Comparison of ENCODE assay signal across 13 cellular contexts in genomic region chr15:78879517-78880241, GRCh38. TPM values are rescaled to one million over a fixed set of nuclear protein-coding genes. Genes with fewer than 3 reads are reported as not detected.
DNase-seq lines count a peak whose midpoint lies in the region; ATAC-seq and TF ChIP-seq lines count a peak whose summit lies in the region.
"Had no signal": no experiment of that assay in that cellular context is flagged by ENCODE, and none has a peak within 500 bp of the region (broad histone marks: within the 10 kb centered on the region; RNA-seq: fewer than 3 reads in every experiment).

No MANE protein-coding gene starts in this region.

- no peaks in the 10 kb centered on the region for H3K27me3 ChIP-seq in RWPE2 (ENCODE audit: insufficient read depth, poor library complexity, severe bottlenecking)
- H3K27me3 ChIP-seq in esophagus squamous epithelium, result no peaks in the 10 kb centered on the region
- H3K27me3 ChIP-seq: heart right ventricle had no signal

- H3K9me3 Mint-ChIP-seq in activated CD4-positive, alpha-beta T cell treated with anti-CD3 and anti-CD28 coated beads for 36 hours (ENCODE audit: low read depth), result no peaks in the 10 kb centered on the region
- H3K9me3 Mint-ChIP-seq in effector memory CD8-positive, alpha-beta T cell, result no peaks in the 10 kb centered on the region

- peaks cover 76% of the 10 kb centered on the region for H3K4me1 Mint-ChIP-seq in activated CD4-positive, alpha-beta T cell treated with anti-CD3 and anti-CD28 coated beads for 36 hours
- H3K4me1 Mint-ChIP-seq in effector memory CD8-positive, alpha-beta T cell (ENCODE audit: low read depth in 2 of 2), result peaks cover 46 to 70% of the 10 kb centered on the region in 2 donors

- CTCF ChIA-PET in activated CD4-positive, alpha-beta T cell treated with anti-CD3 and anti-CD28 coated beads for 36 hours (lab: Charles Lee), result interaction anchor here (0.7 to 1.5 kb wide), 6 partner anchors 9 to 32 kb away, joined by 3 to 6 read pairs (median 5); no protein-coding TSS in a partner anchor

- TF ChIP-seq POLR2A in esophagus squamous epithelium (IDR thresholded peaks at IDR 0.05), result no peak

- no peaks in the 10 kb centered on the region for H3K27me3 Mint-ChIP-seq in activated CD4-positive, alpha-beta T cell treated with anti-CD3 and anti-CD28 coated beads for 36 hours
- H3K27me3 Mint-ChIP-seq in effector memory CD8-positive, alpha-beta T cell, result no peaks in the 10 kb centered on the region

- intact Hi-C loops in activated CD4-positive, alpha-beta T cell treated with anti-CD3 and anti-CD28 coated beads for 36 hours (cut with DNase I, micrococcal nuclease), result loop anchor here in 1 of 2 experiments (10.0 kb wide), 2 partner anchors 1085 to 1275 kb away; partner anchors contain the start of gene FAH
- intact Hi-C loops in esophagus squamous epithelium (cut with DNase I), result no loop called here

- peak; percentile 34 for ATAC-seq in activated CD4-positive, alpha-beta T cell treated with anti-CD3 and anti-CD28 coated beads for 36 hours
- ATAC-seq in RWPE2 (ENCODE audit: low read depth), result no peak
- no peak for ATAC-seq in effector memory CD8-positive, alpha-beta T cell (replicated peaks)
- ATAC-seq in HG02798 (IDR thresholded peaks at IDR 0.05; ENCODE audit: poor library complexity, unreplicated experiment), result no peak

- WGBS in esophagus squamous epithelium, 2 donors, result 13 to 14% methylated on average over 6 of the region's 6 CpGs

- peaks cover 53% of the 10 kb centered on the region for H3K36me3 Mint-ChIP-seq in activated CD4-positive, alpha-beta T cell treated with anti-CD3 and anti-CD28 coated beads for 36 hours (ENCODE audit: low read depth)
- peaks cover 79% of the 10 kb centered on the region for H3K36me3 Mint-ChIP-seq in effector memory CD8-positive, alpha-beta T cell (ENCODE audit: insufficient read depth)

- TF ChIP-seq CTCF in RWPE2 (IDR thresholded peaks at IDR 0.05; ENCODE audit: poor library complexity, severe bottlenecking), result no peak
- TF ChIP-seq CTCF in esophagus squamous epithelium (IDR thresholded peaks at IDR 0.05), result no peak

- POLR2A ChIA-PET in activated CD4-positive, alpha-beta T cell treated with anti-CD3 and anti-CD28 coated beads for 36 hours (lab: Charles Lee), result interaction anchor here (0.5 to 1.0 kb wide), 4 partner anchors 17 to 27 kb away, joined by 3 to 11 read pairs (median 4); no protein-coding TSS in a partner anchor

- H3K4me3 Mint-ChIP-seq in activated CD4-positive, alpha-beta T cell treated with anti-CD3 and anti-CD28 coated beads for 36 hours, result peak overlapping the region; percentile 12
- H3K4me3 Mint-ChIP-seq in effector memory CD8-positive, alpha-beta T cell, result peak overlapping the region; percentile 40 to 99

- H3K4me1 ChIP-seq in RWPE2 (ENCODE audit: insufficient read depth, poor library complexity, severe bottlenecking), result peaks cover 53% of the 10 kb centered on the region
- H3K4me1 ChIP-seq in esophagus squamous epithelium, result peaks cover 21 to 87% (median 46%) of the 10 kb centered on the region in 3 donors

- H3K36me3 ChIP-seq in RWPE2 (ENCODE audit: low read depth) (peaks cover 83% of the 10 kb centered on the region), esophagus squamous epithelium (peaks cover 3 to 45% (median 3%) of the 10 kb centered on the region in 3 donors)

- H3K4me3 ChIP-seq in RWPE2 (ENCODE audit: severe bottlenecking) (no peak overlapping the region), esophagus squamous epithelium (no peak overlapping the region)

- H3K27ac Mint-ChIP-seq in activated CD4-positive, alpha-beta T cell treated with anti-CD3 and anti-CD28 coated beads for 36 hours, result peak overlapping the region; percentile 80
- H3K27ac Mint-ChIP-seq in effector memory CD8-positive, alpha-beta T cell, result peak overlapping the region; percentile 12 to 77

- no peak for DNase-seq in activated CD4-positive, alpha-beta T cell treated with anti-CD3 and anti-CD28 coated beads for 36 hours
- DNase-seq in activated CD4-positive, alpha-beta T cell treated with anti-CD3 and anti-CD28 coated beads for 4 hours, result no peak
- DNase-seq in RWPE2 (ENCODE audit: low spot score) (no peak), renal cortical epithelial cell (ENCODE audit: low read depth) (peak; percentile 28), esophagus squamous epithelium (lab: John Stamatoyannopoulos, UW) (no peak), DMS114 treated with DMSO at 0.1 percent for 48 hours (lab: John Stamatoyannopoulos, UW; ENCODE audit: unreplicated experiment) (no peak)
- no peak for DNase-seq in effector memory CD8-positive, alpha-beta T cell
- DNase-seq: 8988T; activated CD4-positive, CD25-positive, alpha-beta regulatory T cell treated with anti-CD3 and anti-CD28 coated beads, Interleukin-2, amount 50 U/mL, for 72 hours; central memory CD4-positive, alpha-beta T cell; heart right ventricle; stimulated activated CD4-positive, alpha-beta T cell treated with anti-CD3 and anti-CD28 coated beads, Interleukin-2, amount 100 ng/mL, for 48 hours had no signal

- peak overlapping the region; percentile 13 for H3K27ac ChIP-seq in RWPE2 (ENCODE audit: poor library complexity, severe bottlenecking)
- H3K27ac ChIP-seq in esophagus squamous epithelium, result peak overlapping the region in 2 of 4 donors; percentile 22 to 29

- no peaks in the 10 kb centered on the region for H3K9me3 ChIP-seq in RWPE2 (ENCODE audit: severe bottlenecking)
- no peaks in the 10 kb centered on the region for H3K9me3 ChIP-seq in esophagus squamous epithelium
- H3K9me3 ChIP-seq: heart right ventricle had no signal

RNA-seq across cellular contexts. Expression of gene MORF4L1, which starts 7.0 kb away (rescaled TPM):
- 100 to 1,000 TPM; 260 to 353 TPM for total RNA-seq in activated CD4-positive, alpha-beta T cell treated with anti-CD3 and anti-CD28 coated beads for 36 hours
- total RNA-seq in renal cortical epithelial cell, result 422 and 542 TPM in 2 replicates
- 100 to 1,000 TPM in 3 of 4 donors, 10 to 100 TPM in 1; 83.6 to 293 (median 156) TPM for total RNA-seq in esophagus squamous epithelium
